Comparison of ENCODE assay signal across 1 cellular context in the genomic region with DNA sequence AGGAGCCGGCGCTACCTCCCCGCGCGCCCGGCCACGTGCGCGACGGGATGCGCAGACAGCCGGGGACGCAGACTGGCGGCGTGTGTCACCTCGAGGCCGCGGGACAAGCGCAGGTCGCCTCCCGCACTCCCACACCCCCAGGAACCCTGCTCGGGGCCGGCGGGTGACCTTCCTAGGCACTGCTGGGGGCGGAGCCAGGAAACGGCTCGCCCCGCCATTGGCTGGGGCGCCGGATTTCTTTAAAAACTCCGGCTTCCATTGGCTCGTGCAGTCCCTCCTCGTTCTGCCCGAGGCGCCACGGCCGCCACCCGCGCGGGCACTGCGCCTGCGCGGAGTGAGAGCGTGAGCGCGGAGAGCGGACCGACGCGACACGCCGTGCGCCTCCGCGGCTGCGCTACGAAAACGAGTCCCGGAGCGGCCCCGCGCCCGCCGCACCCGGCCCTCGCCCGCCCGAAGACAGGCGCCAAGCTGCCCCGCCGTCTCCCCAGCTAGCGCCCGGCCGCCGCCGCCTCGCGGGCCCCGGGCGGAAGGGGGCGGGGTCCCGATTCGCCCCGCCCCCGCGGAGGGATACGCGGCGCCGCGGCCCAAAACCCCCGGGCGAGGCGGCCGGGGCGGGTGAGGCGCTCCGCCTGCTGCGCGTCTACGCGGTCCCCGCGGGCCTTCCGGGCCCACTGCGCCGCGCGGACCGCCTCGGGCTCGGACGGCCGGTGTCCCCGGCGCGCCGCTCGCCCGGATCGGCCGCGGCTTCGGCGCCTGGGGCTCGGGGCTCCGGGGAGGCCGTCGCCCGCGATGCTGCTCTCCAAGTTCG.
A peak's percentile ranks its signal among the peaks of the same experiment; 100 is the strongest.
TF ChIP-seq lines count a peak whose summit lies in the region.

PIM3 (plus strand) TSS at position 614 of the 808 bp plus-strand sequence; CDS start at position 790, 176 bp downstream.

TF ChIP-seq in HEK293, 187 proteins besides CTCF, POLR2A, EP300 and RAD21 (continued from another document and continues in another):
- TF ChIP-seq, protein P1, sequence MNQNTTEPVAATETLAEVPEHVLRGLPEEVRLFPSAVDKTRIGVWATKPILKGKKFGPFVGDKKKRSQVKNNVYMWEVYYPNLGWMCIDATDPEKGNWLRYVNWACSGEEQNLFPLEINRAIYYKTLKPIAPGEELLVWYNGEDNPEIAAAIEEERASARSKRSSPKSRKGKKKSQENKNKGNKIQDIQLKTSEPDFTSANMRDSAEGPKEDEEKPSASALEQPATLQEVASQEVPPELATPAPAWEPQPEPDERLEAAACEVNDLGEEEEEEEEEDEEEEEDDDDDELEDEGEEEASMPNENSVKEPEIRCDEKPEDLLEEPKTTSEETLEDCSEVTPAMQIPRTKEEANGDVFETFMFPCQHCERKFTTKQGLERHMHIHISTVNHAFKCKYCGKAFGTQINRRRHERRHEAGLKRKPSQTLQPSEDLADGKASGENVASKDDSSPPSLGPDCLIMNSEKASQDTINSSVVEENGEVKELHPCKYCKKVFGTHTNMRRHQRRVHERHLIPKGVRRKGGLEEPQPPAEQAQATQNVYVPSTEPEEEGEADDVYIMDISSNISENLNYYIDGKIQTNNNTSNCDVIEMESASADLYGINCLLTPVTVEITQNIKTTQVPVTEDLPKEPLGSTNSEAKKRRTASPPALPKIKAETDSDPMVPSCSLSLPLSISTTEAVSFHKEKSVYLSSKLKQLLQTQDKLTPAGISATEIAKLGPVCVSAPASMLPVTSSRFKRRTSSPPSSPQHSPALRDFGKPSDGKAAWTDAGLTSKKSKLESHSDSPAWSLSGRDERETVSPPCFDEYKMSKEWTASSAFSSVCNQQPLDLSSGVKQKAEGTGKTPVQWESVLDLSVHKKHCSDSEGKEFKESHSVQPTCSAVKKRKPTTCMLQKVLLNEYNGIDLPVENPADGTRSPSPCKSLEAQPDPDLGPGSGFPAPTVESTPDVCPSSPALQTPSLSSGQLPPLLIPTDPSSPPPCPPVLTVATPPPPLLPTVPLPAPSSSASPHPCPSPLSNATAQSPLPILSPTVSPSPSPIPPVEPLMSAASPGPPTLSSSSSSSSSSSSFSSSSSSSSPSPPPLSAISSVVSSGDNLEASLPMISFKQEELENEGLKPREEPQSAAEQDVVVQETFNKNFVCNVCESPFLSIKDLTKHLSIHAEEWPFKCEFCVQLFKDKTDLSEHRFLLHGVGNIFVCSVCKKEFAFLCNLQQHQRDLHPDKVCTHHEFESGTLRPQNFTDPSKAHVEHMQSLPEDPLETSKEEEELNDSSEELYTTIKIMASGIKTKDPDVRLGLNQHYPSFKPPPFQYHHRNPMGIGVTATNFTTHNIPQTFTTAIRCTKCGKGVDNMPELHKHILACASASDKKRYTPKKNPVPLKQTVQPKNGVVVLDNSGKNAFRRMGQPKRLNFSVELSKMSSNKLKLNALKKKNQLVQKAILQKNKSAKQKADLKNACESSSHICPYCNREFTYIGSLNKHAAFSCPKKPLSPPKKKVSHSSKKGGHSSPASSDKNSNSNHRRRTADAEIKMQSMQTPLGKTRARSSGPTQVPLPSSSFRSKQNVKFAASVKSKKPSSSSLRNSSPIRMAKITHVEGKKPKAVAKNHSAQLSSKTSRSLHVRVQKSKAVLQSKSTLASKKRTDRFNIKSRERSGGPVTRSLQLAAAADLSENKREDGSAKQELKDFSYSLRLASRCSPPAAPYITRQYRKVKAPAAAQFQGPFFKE (tag by site-specific recombination; IDR thresholded peaks at IDR 0.05; ENCODE audit: borderline replicate concordance) = no peak
- no peak for TF ChIP-seq ZNF112 (tag by site-specific recombination; IDR thresholded peaks at IDR 0.05)
- peak; percentile 99 for TF ChIP-seq GLIS2 (tag by site-specific recombination; IDR thresholded peaks at IDR 0.05)
- TF ChIP-seq ZNF785 (tag by site-specific recombination; IDR thresholded peaks at IDR 0.05) = no peak
- TF ChIP-seq, protein P2, sequence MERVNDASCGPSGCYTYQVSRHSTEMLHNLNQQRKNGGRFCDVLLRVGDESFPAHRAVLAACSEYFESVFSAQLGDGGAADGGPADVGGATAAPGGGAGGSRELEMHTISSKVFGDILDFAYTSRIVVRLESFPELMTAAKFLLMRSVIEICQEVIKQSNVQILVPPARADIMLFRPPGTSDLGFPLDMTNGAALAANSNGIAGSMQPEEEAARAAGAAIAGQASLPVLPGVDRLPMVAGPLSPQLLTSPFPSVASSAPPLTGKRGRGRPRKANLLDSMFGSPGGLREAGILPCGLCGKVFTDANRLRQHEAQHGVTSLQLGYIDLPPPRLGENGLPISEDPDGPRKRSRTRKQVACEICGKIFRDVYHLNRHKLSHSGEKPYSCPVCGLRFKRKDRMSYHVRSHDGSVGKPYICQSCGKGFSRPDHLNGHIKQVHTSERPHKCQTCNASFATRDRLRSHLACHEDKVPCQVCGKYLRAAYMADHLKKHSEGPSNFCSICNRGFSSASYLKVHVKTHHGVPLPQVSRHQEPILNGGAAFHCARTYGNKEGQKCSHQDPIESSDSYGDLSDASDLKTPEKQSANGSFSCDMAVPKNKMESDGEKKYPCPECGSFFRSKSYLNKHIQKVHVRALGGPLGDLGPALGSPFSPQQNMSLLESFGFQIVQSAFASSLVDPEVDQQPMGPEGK (tag by site-specific recombination; IDR thresholded peaks at IDR 0.05) = peak; percentile 88
- 0 out of 2 replicates have a peak, but pooled peaks have one; percentile 46 for TF ChIP-seq ZSCAN30 (tag by site-specific recombination; IDR thresholded peaks at IDR 0.05)
- peak; percentile 61; the same call in 1 of the 2 replicates for TF ChIP-seq KLF8 (tag by site-specific recombination; IDR thresholded peaks at IDR 0.05)
- TF ChIP-seq MEIS1 (CRISPR knock-in tag; IDR thresholded peaks at IDR 0.05; ENCODE audit: borderline replicate concordance) = 0 out of 2 replicates have a peak, but pooled peaks have one; percentile 27
- TF ChIP-seq ZNF169 (tag by site-specific recombination; IDR thresholded peaks at IDR 0.05) = no peak
- peak; percentile 72; the same call in 1 of the 2 replicates for TF ChIP-seq KLF17 (tag by site-specific recombination; IDR thresholded peaks at IDR 0.05)
- TF ChIP-seq YY1 (tag by site-specific recombination; IDR thresholded peaks at IDR 0.05) = no peak
- no peak for TF ChIP-seq ZNF24 (tag by site-specific recombination; IDR thresholded peaks at IDR 0.05)
- TF ChIP-seq ZNF792 (tag by site-specific recombination; IDR thresholded peaks at IDR 0.05) = no peak
- TF ChIP-seq ZNF660 (tag by site-specific recombination; IDR thresholded peaks at IDR 0.05) = peak; percentile 31; the same call in 1 of the 2 replicates
- peak; percentile 59 for TF ChIP-seq EGR2 (tag by site-specific recombination; IDR thresholded peaks at IDR 0.05; ENCODE audit: low read depth)
- TF ChIP-seq ZNF677 (tag by site-specific recombination; IDR thresholded peaks at IDR 0.05) = peak; percentile 54; the same call in 1 of the 2 replicates
- TF ChIP-seq, protein P3, sequence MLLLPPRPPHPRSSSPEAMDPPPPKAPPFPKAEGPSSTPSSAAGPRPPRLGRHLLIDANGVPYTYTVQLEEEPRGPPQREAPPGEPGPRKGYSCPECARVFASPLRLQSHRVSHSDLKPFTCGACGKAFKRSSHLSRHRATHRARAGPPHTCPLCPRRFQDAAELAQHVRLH (tag by site-specific recombination; IDR thresholded peaks at IDR 0.05) = no peak
- no peak for TF ChIP-seq ZNF2 (tag by site-specific recombination; IDR thresholded peaks at IDR 0.05)
- peak; percentile 58; the same call in 1 of the 2 replicates for TF ChIP-seq SP3 (tag by site-specific recombination; IDR thresholded peaks at IDR 0.05)
- no peak for TF ChIP-seq GLI4 (tag by site-specific recombination; IDR thresholded peaks at IDR 0.05)
- TF ChIP-seq, protein P4, sequence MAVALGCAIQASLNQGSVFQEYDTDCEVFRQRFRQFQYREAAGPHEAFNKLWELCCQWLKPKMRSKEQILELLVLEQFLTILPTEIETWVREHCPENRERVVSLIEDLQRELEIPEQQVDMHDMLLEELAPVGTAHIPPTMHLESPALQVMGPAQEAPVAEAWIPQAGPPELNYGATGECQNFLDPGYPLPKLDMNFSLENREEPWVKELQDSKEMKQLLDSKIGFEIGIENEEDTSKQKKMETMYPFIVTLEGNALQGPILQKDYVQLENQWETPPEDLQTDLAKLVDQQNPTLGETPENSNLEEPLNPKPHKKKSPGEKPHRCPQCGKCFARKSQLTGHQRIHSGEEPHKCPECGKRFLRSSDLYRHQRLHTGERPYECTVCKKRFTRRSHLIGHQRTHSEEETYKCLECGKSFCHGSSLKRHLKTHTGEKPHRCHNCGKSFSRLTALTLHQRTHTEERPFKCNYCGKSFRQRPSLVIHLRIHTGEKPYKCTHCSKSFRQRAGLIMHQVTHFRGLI (tag by site-specific recombination; IDR thresholded peaks at IDR 0.05) = no peak
- TF ChIP-seq, protein P5, sequence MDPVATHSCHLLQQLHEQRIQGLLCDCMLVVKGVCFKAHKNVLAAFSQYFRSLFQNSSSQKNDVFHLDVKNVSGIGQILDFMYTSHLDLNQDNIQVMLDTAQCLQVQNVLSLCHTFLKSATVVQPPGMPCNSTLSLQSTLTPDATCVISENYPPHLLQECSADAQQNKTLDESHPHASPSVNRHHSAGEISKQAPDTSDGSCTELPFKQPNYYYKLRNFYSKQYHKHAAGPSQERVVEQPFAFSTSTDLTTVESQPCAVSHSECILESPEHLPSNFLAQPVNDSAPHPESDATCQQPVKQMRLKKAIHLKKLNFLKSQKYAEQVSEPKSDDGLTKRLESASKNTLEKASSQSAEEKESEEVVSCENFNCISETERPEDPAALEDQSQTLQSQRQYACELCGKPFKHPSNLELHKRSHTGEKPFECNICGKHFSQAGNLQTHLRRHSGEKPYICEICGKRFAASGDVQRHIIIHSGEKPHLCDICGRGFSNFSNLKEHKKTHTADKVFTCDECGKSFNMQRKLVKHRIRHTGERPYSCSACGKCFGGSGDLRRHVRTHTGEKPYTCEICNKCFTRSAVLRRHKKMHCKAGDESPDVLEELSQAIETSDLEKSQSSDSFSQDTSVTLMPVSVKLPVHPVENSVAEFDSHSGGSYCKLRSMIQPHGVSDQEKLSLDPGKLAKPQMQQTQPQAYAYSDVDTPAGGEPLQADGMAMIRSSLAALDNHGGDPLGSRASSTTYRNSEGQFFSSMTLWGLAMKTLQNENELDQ (tag by site-specific recombination; IDR thresholded peaks at IDR 0.05; ENCODE audit: low read depth) = no peak
- TF ChIP-seq ZBTB21 (tag by site-specific recombination; IDR thresholded peaks at IDR 0.05) = no peak
- peak; percentile 77; the same call in 1 of the 2 replicates for TF ChIP-seq ZBTB20 (tag by site-specific recombination; IDR thresholded peaks at IDR 0.05)
- TF ChIP-seq, protein P6, sequence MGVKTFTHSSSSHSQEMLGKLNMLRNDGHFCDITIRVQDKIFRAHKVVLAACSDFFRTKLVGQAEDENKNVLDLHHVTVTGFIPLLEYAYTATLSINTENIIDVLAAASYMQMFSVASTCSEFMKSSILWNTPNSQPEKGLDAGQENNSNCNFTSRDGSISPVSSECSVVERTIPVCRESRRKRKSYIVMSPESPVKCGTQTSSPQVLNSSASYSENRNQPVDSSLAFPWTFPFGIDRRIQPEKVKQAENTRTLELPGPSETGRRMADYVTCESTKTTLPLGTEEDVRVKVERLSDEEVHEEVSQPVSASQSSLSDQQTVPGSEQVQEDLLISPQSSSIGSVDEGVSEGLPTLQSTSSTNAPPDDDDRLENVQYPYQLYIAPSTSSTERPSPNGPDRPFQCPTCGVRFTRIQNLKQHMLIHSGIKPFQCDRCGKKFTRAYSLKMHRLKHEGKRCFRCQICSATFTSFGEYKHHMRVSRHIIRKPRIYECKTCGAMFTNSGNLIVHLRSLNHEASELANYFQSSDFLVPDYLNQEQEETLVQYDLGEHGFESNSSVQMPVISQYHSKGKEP (tag by site-specific recombination; IDR thresholded peaks at IDR 0.05) = no peak
- TF ChIP-seq ZNF202 (tag by site-specific recombination; IDR thresholded peaks at IDR 0.05; ENCODE audit: borderline replicate concordance) = no peak
- no peak for TF ChIP-seq ZNF394 (tag by site-specific recombination; IDR thresholded peaks at IDR 0.05; ENCODE audit: borderline replicate concordance)
- TF ChIP-seq ZNF391 (tag by site-specific recombination; IDR thresholded peaks at IDR 0.05; ENCODE audit: borderline replicate concordance, low read depth) = no peak
- no peak for TF ChIP-seq KLF16 (tag by site-specific recombination; IDR thresholded peaks at IDR 0.05)
- no peak for TF ChIP-seq ZNF747 (tag by site-specific recombination; IDR thresholded peaks at IDR 0.05)
- no peak for TF ChIP-seq ZNF48 (tag by site-specific recombination; IDR thresholded peaks at IDR 0.05)
- no peak for TF ChIP-seq SCRT1 (tag by site-specific recombination; IDR thresholded peaks at IDR 0.05; ENCODE audit: borderline replicate concordance)
- no peak for TF ChIP-seq ZNF621 (tag by site-specific recombination; IDR thresholded peaks at IDR 0.05)
- TF ChIP-seq ZNF214 (tag by site-specific recombination; IDR thresholded peaks at IDR 0.05; ENCODE audit: borderline replicate concordance) = no peak
- no peak; the same call in 1 of the 2 replicates for TF ChIP-seq ZBTB6 (tag by site-specific recombination; IDR thresholded peaks at IDR 0.05)
- TF ChIP-seq GLIS1 (tag by site-specific recombination; IDR thresholded peaks at IDR 0.05) = peak; percentile 95
- no peak for TF ChIP-seq ZNF366 (tag by site-specific recombination; conservative IDR thresholded peaks at IDR 0.05)
- TF ChIP-seq, protein P7, sequence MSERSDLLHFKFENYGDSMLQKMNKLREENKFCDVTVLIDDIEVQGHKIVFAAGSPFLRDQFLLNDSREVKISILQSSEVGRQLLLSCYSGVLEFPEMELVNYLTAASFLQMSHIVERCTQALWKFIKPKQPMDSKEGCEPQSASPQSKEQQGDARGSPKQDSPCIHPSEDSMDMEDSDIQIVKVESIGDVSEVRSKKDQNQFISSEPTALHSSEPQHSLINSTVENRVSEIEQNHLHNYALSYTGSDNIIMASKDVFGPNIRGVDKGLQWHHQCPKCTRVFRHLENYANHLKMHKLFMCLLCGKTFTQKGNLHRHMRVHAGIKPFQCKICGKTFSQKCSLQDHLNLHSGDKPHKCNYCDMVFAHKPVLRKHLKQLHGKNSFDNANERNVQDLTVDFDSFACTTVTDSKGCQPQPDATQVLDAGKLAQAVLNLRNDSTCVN (tag by site-specific recombination; optimal IDR thresholded peaks at IDR 0.05) = peak; percentile 88
- TF ChIP-seq HOXC10 (CRISPR knock-in tag; IDR thresholded peaks at IDR 0.05) = 0 out of 2 replicates have a peak, but pooled peaks have one; percentile 8
